In genomic region chr6:128479991-128480390, GRCh38 we compare ENCODE assay signal across 16 cellular contexts.
"Had no signal": no experiment of that assay in that cellular context is flagged by ENCODE, and none has a peak within 500 bp of the region (broad histone marks: within the 10 kb centered on the region; RNA-seq: fewer than 3 reads in every experiment).

No MANE protein-coding gene starts in this region.

- H3K27me3 ChIP-seq: left lung, thyroid gland, uterus had no signal

- H3K4me3 Mint-ChIP-seq: activated CD8-positive, alpha-beta T cell treated with anti-CD3 and anti-CD28 coated beads for 36 hours; stimulated activated naive CD8-positive, alpha-beta T cell treated with anti-CD3 and anti-CD28 coated beads, Interleukin-15, Interleukin-2, amounts not matched to agents 100 ng/mL and 50 ng/mL, for 24 hours had no signal

- H3K27ac Mint-ChIP-seq: activated CD8-positive, alpha-beta T cell treated with anti-CD3 and anti-CD28 coated beads for 36 hours; stimulated activated naive CD8-positive, alpha-beta T cell treated with anti-CD3 and anti-CD28 coated beads, Interleukin-15, Interleukin-2, amounts not matched to agents 100 ng/mL and 50 ng/mL, for 24 hours had no signal

- DNase-seq: activated CD4-positive, alpha-beta T cell treated with anti-CD3 and anti-CD28 coated beads for 4 hours; activated CD8-positive, alpha-beta memory T cell treated with anti-CD3 and anti-CD28 coated beads, Interleukin-2, amount 50 U/mL, for 4 hours; activated CD8-positive, alpha-beta T cell treated with anti-CD3 and anti-CD28 coated beads for 36 hours; activated naive CD4-positive, alpha-beta T cell treated with Interleukin-2 at 50 U/mL for 16 hours; cerebellar nuclear complex; dermis blood vessel endothelial cell; glutamatergic neuron; left lung; mesendoderm; stimulated activated CD4-positive, alpha-beta T cell treated with anti-CD3 and anti-CD28 coated beads, Interleukin-15, amount 100 ng/mL, for 24 hours; stimulated activated CD4-positive, alpha-beta T cell treated with anti-CD3 and anti-CD28 coated beads, Interleukin-4, amount 100 ng/mL, for 24 hours; thyroid gland; uterus had no signal

- ATAC-seq: activated CD8-positive, alpha-beta T cell treated with anti-CD3 and anti-CD28 coated beads for 36 hours; esophagus mucosa; left lung had no signal

- H3K27me3 Mint-ChIP-seq: stimulated activated naive CD8-positive, alpha-beta T cell treated with anti-CD3 and anti-CD28 coated beads, Interleukin-15, Interleukin-2, amounts not matched to agents 100 ng/mL and 50 ng/mL, for 24 hours had no signal

- H3K9me3 Mint-ChIP-seq: activated CD8-positive, alpha-beta T cell treated with anti-CD3 and anti-CD28 coated beads for 36 hours had no signal

- H3K27ac ChIP-seq: left lung, thyroid gland, uterus, VCaP had no signal

- H3K4me3 ChIP-seq: left lung, thyroid gland, uterus had no signal

- H3K9me3 ChIP-seq: left lung, thyroid gland, uterus had no signal

- H3K4me1 ChIP-seq: thyroid gland, uterus had no signal

- H3K36me3 ChIP-seq: left lung, thyroid gland, uterus had no signal
